ENCODE assay signal across 24 cellular contexts in genomic region chr1:228343211-228343661, GRCh38.
DNase-seq lines count a peak whose midpoint lies in the region; ATAC-seq, FAIRE-seq and TF ChIP-seq lines count a peak whose summit lies in the region.
"Had no signal": no experiment of that assay in that cellular context is flagged by ENCODE, and none has a peak within 500 bp of the region (broad histone marks: within the 10 kb centered on the region; RNA-seq: fewer than 3 reads in every experiment).

No MANE protein-coding gene starts in this region.

- no peak overlapping the region for H3K4me3 ChIP-seq in kidney (ENCODE audit: low read length in 2 of 2)
- H3K4me3 ChIP-seq: GM12878, neural progenitor cell, prostate gland, skin epidermis, thoracic aorta had no signal

- no peak overlapping the region for H3K9ac ChIP-seq in kidney (ENCODE audit: low read length in 2 of 2)
- H3K9ac ChIP-seq: KMS-11, neural progenitor cell had no signal

- no peak for ATAC-seq in activated CD4-positive, alpha-beta T cell treated with anti-CD3 and anti-CD28 coated beads for 36 hours
- ATAC-seq: activated CD8-positive, alpha-beta memory T cell treated with anti-CD3 and anti-CD28 coated beads, Interleukin-2, amount 10 ng/mL, durations not matched to agents 7 days and 5 days; activated naive CD8-positive, alpha-beta T cell treated with anti-CD3 and anti-CD28 coated beads, Interleukin-2, amount 50 U/mL, for 24 hours; GM12878 had no signal

- 0 out of 2 replicates have a peak overlapping the region, but pooled peaks have one; percentile 6 for H3K27ac ChIP-seq in RWPE1
- H3K27ac ChIP-seq in kidney (ENCODE audit: low read depth in 2 of 2, low read length in 2 of 2): no peak overlapping the region
- H3K27ac ChIP-seq: KMS-11, neural progenitor cell, prostate gland, skin epidermis, thoracic aorta, VCaP had no signal

- no peak for FAIRE-seq in kidney (lab: Jason Lieb, UNC)
- FAIRE-seq: D721Med, GM12878 had no signal

- peaks cover 17% of the 10 kb centered on the region for H3K36me3 Mint-ChIP-seq in activated CD4-positive, alpha-beta T cell treated with anti-CD3 and anti-CD28 coated beads for 36 hours (ENCODE audit: low read depth)
- peaks cover 3% of the 10 kb centered on the region for H3K36me3 Mint-ChIP-seq in activated CD4-positive, alpha-beta T cell treated with anti-CD3 and anti-CD28 coated beads, Interleukin-2, amount 10 ng/mL, durations not matched to agents 7 days and 5 days (ENCODE audit: low read depth)
- H3K36me3 Mint-ChIP-seq: activated CD8-positive, alpha-beta memory T cell treated with anti-CD3 and anti-CD28 coated beads, Interleukin-2, amount 10 ng/mL, durations not matched to agents 7 days and 5 days had no signal

- no peaks in the 10 kb centered on the region for H3K4me1 Mint-ChIP-seq in activated CD4-positive, alpha-beta T cell treated with anti-CD3 and anti-CD28 coated beads for 36 hours
- peaks cover 9% of the 10 kb centered on the region for H3K4me1 Mint-ChIP-seq in activated CD4-positive, alpha-beta T cell treated with anti-CD3 and anti-CD28 coated beads, Interleukin-2, amount 10 ng/mL, durations not matched to agents 7 days and 5 days
- H3K4me1 Mint-ChIP-seq: activated CD8-positive, alpha-beta memory T cell treated with anti-CD3 and anti-CD28 coated beads, Interleukin-2, amount 10 ng/mL, durations not matched to agents 7 days and 5 days; activated naive CD8-positive, alpha-beta T cell treated with anti-CD3 and anti-CD28 coated beads, Interleukin-2, amount 50 U/mL, for 24 hours had no signal

- H3K9me3 Mint-ChIP-seq in activated CD4-positive, alpha-beta T cell treated with anti-CD3 and anti-CD28 coated beads for 36 hours (ENCODE audit: low read depth): peaks cover 7% of the 10 kb centered on the region
- peaks cover 10% of the 10 kb centered on the region for H3K9me3 Mint-ChIP-seq in activated CD4-positive, alpha-beta T cell treated with anti-CD3 and anti-CD28 coated beads, Interleukin-2, amount 10 ng/mL, durations not matched to agents 7 days and 5 days
- H3K9me3 Mint-ChIP-seq: neural progenitor cell; stimulated activated naive CD8-positive, alpha-beta T cell treated with anti-CD3 and anti-CD28 coated beads, Interleukin-15, Interleukin-2, amounts not matched to agents 100 ng/mL and 50 ng/mL, for 24 hours had no signal

- intact Hi-C loops in activated CD4-positive, alpha-beta T cell treated with anti-CD3 and anti-CD28 coated beads for 36 hours (cut with DNase I, micrococcal nuclease): no loop called here
- intact Hi-C loops in kidney (cut with DNase I) (no loop called here), posterior cingulate gyrus (cut with DNase I) (no loop called here)

- DNase-seq in activated CD4-positive, alpha-beta T cell treated with anti-CD3 and anti-CD28 coated beads for 36 hours: peak; percentile 3
- no peak for DNase-seq in activated CD4-positive, alpha-beta T cell treated with anti-CD3 and anti-CD28 coated beads, Interleukin-2, amount 10 ng/mL, durations not matched to agents 7 days and 5 days
- DNase-seq in RWPE1 (ENCODE audit: low spot score): no peak
- peak; percentile 67 for DNase-seq in kidney
- peak in 8 of 10 donors; percentile 1 to 82 (median 13) for DNase-seq in posterior cingulate gyrus
- no peak for DNase-seq in NCI-H1092 (lab: John Stamatoyannopoulos, UW)
- no peak for DNase-seq in stimulated activated naive CD4-positive, alpha-beta T cell treated with Interleukin-2 at 50 U/mL for 16 hours (lab: John Stamatoyannopoulos, UW)
- no peak for DNase-seq in DMS114 treated with DMSO at 0.1 percent for 48 hours (lab: John Stamatoyannopoulos, UW; ENCODE audit: unreplicated experiment)
- DNase-seq: activated CD8-positive, alpha-beta memory T cell treated with anti-CD3 and anti-CD28 coated beads, Interleukin-2, amount 10 ng/mL, durations not matched to agents 7 days and 5 days; activated naive CD8-positive, alpha-beta T cell treated with anti-CD3 and anti-CD28 coated beads, Interleukin-2, amount 50 U/mL, for 24 hours; CD4-positive, CD25-positive, alpha-beta regulatory T cell; NCI-H1436 treated with DMSO at 0.1 percent for 48 hours; NCI-H446; T-helper 9 cell had no signal

- CTCF ChIA-PET in activated CD4-positive, alpha-beta T cell treated with anti-CD3 and anti-CD28 coated beads for 36 hours (lab: Charles Lee): no interaction called here
- CTCF ChIA-PET in activated CD4-positive, alpha-beta T cell treated with anti-CD3 and anti-CD28 coated beads, Interleukin-2, amount 10 ng/mL, durations not matched to agents 7 days and 5 days (lab: Charles Lee): no interaction called here
- CTCF ChIA-PET in RWPE1 (lab: Yijun Ruan, JAX): no interaction called here

- H3K27ac Mint-ChIP-seq in activated CD4-positive, alpha-beta T cell treated with anti-CD3 and anti-CD28 coated beads for 36 hours: no peak overlapping the region
- no peak overlapping the region for H3K27ac Mint-ChIP-seq in activated CD4-positive, alpha-beta T cell treated with anti-CD3 and anti-CD28 coated beads, Interleukin-2, amount 10 ng/mL, durations not matched to agents 7 days and 5 days
- H3K27ac Mint-ChIP-seq: activated CD8-positive, alpha-beta memory T cell treated with anti-CD3 and anti-CD28 coated beads, Interleukin-2, amount 10 ng/mL, durations not matched to agents 7 days and 5 days; activated naive CD8-positive, alpha-beta T cell treated with anti-CD3 and anti-CD28 coated beads, Interleukin-2, amount 50 U/mL, for 24 hours; activated T-helper 2 cell treated with anti-CD3 and anti-CD28 coated beads, Interferon-gamma antibody, Interleukin-2, Interleukin-4, amounts not matched to agents 10 μg/mL and 5 μg/mL and 100 μg/mL, durations not matched to agents 14 hours and 24 hours and 36 hours; CD4-positive, CD25-positive, alpha-beta regulatory T cell; neural progenitor cell; stimulated activated naive CD8-positive, alpha-beta T cell treated with anti-CD3 and anti-CD28 coated beads, Interleukin-15, Interleukin-2, amounts not matched to agents 100 ng/mL and 50 ng/mL, for 24 hours had no signal

- H3K4me1 ChIP-seq in kidney (ENCODE audit: control insufficient read depth in 1 of 2, insufficient read depth in 1 of 2, low read depth in 1 of 2, low read length in 2 of 2): no peaks in the 10 kb centered on the region
- H3K4me1 ChIP-seq: neural progenitor cell, prostate gland had no signal

- no peaks in the 10 kb centered on the region for H3K9me3 ChIP-seq in kidney (ENCODE audit: control insufficient read depth in 1 of 2, low read length in 2 of 2)
- H3K9me3 ChIP-seq: prostate gland, thoracic aorta had no signal

- no peak overlapping the region for H3K4me3 Mint-ChIP-seq in activated CD4-positive, alpha-beta T cell treated with anti-CD3 and anti-CD28 coated beads for 36 hours
- no peak overlapping the region for H3K4me3 Mint-ChIP-seq in activated CD4-positive, alpha-beta T cell treated with anti-CD3 and anti-CD28 coated beads, Interleukin-2, amount 10 ng/mL, durations not matched to agents 7 days and 5 days
- H3K4me3 Mint-ChIP-seq: activated CD8-positive, alpha-beta memory T cell treated with anti-CD3 and anti-CD28 coated beads, Interleukin-2, amount 10 ng/mL, durations not matched to agents 7 days and 5 days; activated naive CD8-positive, alpha-beta T cell treated with anti-CD3 and anti-CD28 coated beads, Interleukin-2, amount 50 U/mL, for 24 hours; CD4-positive, CD25-positive, alpha-beta regulatory T cell; stimulated activated naive CD8-positive, alpha-beta T cell treated with anti-CD3 and anti-CD28 coated beads, Interleukin-15, Interleukin-2, amounts not matched to agents 100 ng/mL and 50 ng/mL, for 24 hours had no signal

- H3K36me3 ChIP-seq in kidney (ENCODE audit: control insufficient read depth in 1 of 2, insufficient read depth in 2 of 2, low read length in 2 of 2): peaks cover 10 to 14% of the 10 kb centered on the region in 2 donors
- H3K36me3 ChIP-seq: prostate gland, thoracic aorta had no signal

- POLR2A ChIA-PET in activated CD4-positive, alpha-beta T cell treated with anti-CD3 and anti-CD28 coated beads for 36 hours (lab: Charles Lee): no interaction called here
- POLR2A ChIA-PET in activated CD4-positive, alpha-beta T cell treated with anti-CD3 and anti-CD28 coated beads, Interleukin-2, amount 10 ng/mL, durations not matched to agents 7 days and 5 days (lab: Charles Lee): no interaction called here
- POLR2A ChIA-PET in RWPE1 (lab: Yijun Ruan, JAX; ENCODE audit: low non-redundant PET): no interaction called here

- TF ChIP-seq CTCF in RWPE1 (conservative IDR thresholded peaks at IDR 0.05; ENCODE audit: low read depth) (no peak), kidney (IDR thresholded peaks at IDR 0.05; ENCODE audit: borderline replicate concordance, extremely low read depth, insufficient read depth) (no peak)

- H3K27me3 Mint-ChIP-seq in activated CD4-positive, alpha-beta T cell treated with anti-CD3 and anti-CD28 coated beads for 36 hours: no peaks in the 10 kb centered on the region
- no peaks in the 10 kb centered on the region for H3K27me3 Mint-ChIP-seq in activated CD4-positive, alpha-beta T cell treated with anti-CD3 and anti-CD28 coated beads, Interleukin-2, amount 10 ng/mL, durations not matched to agents 7 days and 5 days
- H3K27me3 Mint-ChIP-seq: activated CD8-positive, alpha-beta memory T cell treated with anti-CD3 and anti-CD28 coated beads, Interleukin-2, amount 10 ng/mL, durations not matched to agents 7 days and 5 days; activated naive CD8-positive, alpha-beta T cell treated with anti-CD3 and anti-CD28 coated beads, Interleukin-2, amount 50 U/mL, for 24 hours; CD4-positive, CD25-positive, alpha-beta regulatory T cell; stimulated activated naive CD8-positive, alpha-beta T cell treated with anti-CD3 and anti-CD28 coated beads, Interleukin-15, Interleukin-2, amounts not matched to agents 100 ng/mL and 50 ng/mL, for 24 hours had no signal

Comparison
In these comparisons a context has a peak if more than half of its experiments do, and no peak if none do; other contexts are left out.
1. DNase-seq: peak in activated CD4-positive, alpha-beta T cell treated with anti-CD3 and anti-CD28 coated beads for 36 hours (single experiment), kidney (single experiment) and posterior cingulate gyrus (8 of 10); none in activated CD4-positive, alpha-beta T cell treated with anti-CD3 and anti-CD28 coated beads, Interleukin-2, amount 10 ng/mL, durations not matched to agents 7 days and 5 days (single experiment), RWPE1 (single experiment), NCI-H1092 (single experiment), stimulated activated naive CD4-positive, alpha-beta T cell treated with Interleukin-2 at 50 U/mL for 16 hours (single experiment) and DMS114 treated with DMSO at 0.1 percent for 48 hours (single experiment).